ENCODE assay signal across 8 cellular contexts in genomic region chr3:133927543-133928066, GRCh38. TPM values are rescaled to one million over a fixed set of nuclear protein-coding genes. Genes with fewer than 3 reads are reported as not detected.
DNase-seq lines count a peak whose midpoint lies in the region; ATAC-seq and TF ChIP-seq lines count a peak whose summit lies in the region.

No MANE protein-coding gene starts in this region.

- H3K4me1 Mint-ChIP-seq in Calu3 (ENCODE audit: low read depth, unreplicated experiment): no peaks in the 10 kb centered on the region
- H3K4me1 Mint-ChIP-seq in activated CD4-positive, alpha-beta T cell treated with anti-CD3 and anti-CD28 coated beads, Interleukin-2, amount 10 ng/mL, durations not matched to agents 24 days and 14 days: peaks cover 5% of the 10 kb centered on the region

- TF ChIP-seq CTCF in Calu3 (IDR thresholded peaks at IDR 0.05; ENCODE audit: unreplicated experiment): peak; percentile 94
- peak in 55 of 56 donors; percentile 46 to 98 (median 75) for TF ChIP-seq CTCF in dorsolateral prefrontal cortex (IDR thresholded peaks at IDR 0.05 in 54 of 56, conservative IDR thresholded peaks at IDR 0.05 in 2 of 56; ENCODE audit: low read depth in 1 of 56, partially characterized antibody in 56 of 56)

- H3K4me3 ChIP-seq in dorsolateral prefrontal cortex: peak overlapping the region; percentile 36 to 77 (median 64)

- no TSS peak for BruUV-seq in Calu3 (replicated peaks; lab: Mats Ljungman, UMichigan)

- no peak overlapping the region for H3K4me3 Mint-ChIP-seq in Calu3 (ENCODE audit: low read depth, unreplicated experiment)
- peak overlapping the region; percentile 64 for H3K4me3 Mint-ChIP-seq in activated CD4-positive, alpha-beta T cell treated with anti-CD3 and anti-CD28 coated beads, Interleukin-2, amount 10 ng/mL, durations not matched to agents 24 days and 14 days

- H3K9me3 Mint-ChIP-seq in Calu3 (ENCODE audit: low read depth, unreplicated experiment): no peaks in the 10 kb centered on the region
- H3K9me3 Mint-ChIP-seq in activated CD4-positive, alpha-beta T cell treated with anti-CD3 and anti-CD28 coated beads, Interleukin-2, amount 10 ng/mL, durations not matched to agents 24 days and 14 days: no peaks in the 10 kb centered on the region

- peak; percentile 51 for DNase-seq in Calu3
- peak; percentile 42 for DNase-seq in KG1 (lab: John Stamatoyannopoulos, UW)
- peak; percentile 92 for DNase-seq in activated CD4-positive, alpha-beta T cell treated with anti-CD3 and anti-CD28 coated beads, Interleukin-2, amount 10 ng/mL, durations not matched to agents 24 days and 14 days
- DNase-seq in dorsolateral prefrontal cortex: peak in 4 of 10 donors; percentile 39 to 76 (median 58)
- DNase-seq in medulla oblongata (ENCODE audit: extremely low spot score): peak; percentile 47
- peak; percentile 68 for DNase-seq in stimulated activated CD8-positive, alpha-beta memory T cell treated with anti-CD3 and anti-CD28 coated beads, Interleukin-12 subunit alpha, Interleukin-12 subunit beta, amount 100 ng/mL, for 1 hour (ENCODE audit: low read depth)

- intact Hi-C loops in Calu3 (cut with micrococcal nuclease; ENCODE audit: unreplicated experiment) (loop anchor here (1.0 kb wide), 1 partner anchor 109 kb away; no protein-coding TSS in a partner anchor), dorsolateral prefrontal cortex (cut with DNase I) (loop anchor here (2.0 to 10.0 kb wide), 5 partner anchors 107 to 555 kb away; partner anchors contain the start of gene TOPBP1 (in 2 of the 2))
- intact Hi-C loops in activated CD4-positive, alpha-beta T cell treated with anti-CD3 and anti-CD28 coated beads, Interleukin-2, amount 10 ng/mL, durations not matched to agents 24 days and 14 days (cut with micrococcal nuclease): loop anchor here (1.0 to 10.0 kb wide), 6 partner anchors 108 to 1205 kb away; partner anchors contain the start of genes ANAPC13, CEP63 and NPHP3

- no peak overlapping the region for H3K27ac Mint-ChIP-seq in Calu3 (ENCODE audit: unreplicated experiment)
- no peak overlapping the region for H3K27ac Mint-ChIP-seq in activated CD4-positive, alpha-beta T cell treated with anti-CD3 and anti-CD28 coated beads, Interleukin-2, amount 10 ng/mL, durations not matched to agents 24 days and 14 days

- peaks cover 4% of the 10 kb centered on the region for H3K36me3 Mint-ChIP-seq in Calu3 (ENCODE audit: insufficient read depth, unreplicated experiment)
- H3K36me3 Mint-ChIP-seq in activated CD4-positive, alpha-beta T cell treated with anti-CD3 and anti-CD28 coated beads, Interleukin-2, amount 10 ng/mL, durations not matched to agents 24 days and 14 days (ENCODE audit: low read depth): no peaks in the 10 kb centered on the region

- H3K27ac ChIP-seq in dorsolateral prefrontal cortex: peak overlapping the region in 10 of 59 donors; percentile 1 to 75 (median 28)

- CTCF ChIA-PET in Calu3 (lab: Charles Lee): no interaction called here

- H3K27me3 ChIP-seq in dorsolateral prefrontal cortex: no peaks in the 10 kb centered on the region

- ATAC-seq in GM21381 (IDR thresholded peaks at IDR 0.05; ENCODE audit: unreplicated experiment): peak; percentile 75
- no peak for ATAC-seq in HG03097 (IDR thresholded peaks at IDR 0.05; ENCODE audit: low FRiP score, unreplicated experiment)

- H3K27me3 Mint-ChIP-seq in Calu3 (ENCODE audit: unreplicated experiment): peaks cover 95% of the 10 kb centered on the region
- peaks cover 33% of the 10 kb centered on the region for H3K27me3 Mint-ChIP-seq in activated CD4-positive, alpha-beta T cell treated with anti-CD3 and anti-CD28 coated beads, Interleukin-2, amount 10 ng/mL, durations not matched to agents 24 days and 14 days

RNA-seq across cellular contexts. Expression of gene RAB6B, which starts 31.9 kb away (rescaled TPM):
- 0.85 and 4.7 TPM in 2 replicates for total RNA-seq in Calu3 (2022)
- total RNA-seq in activated CD4-positive, alpha-beta T cell treated with anti-CD3 and anti-CD28 coated beads, Interleukin-2, amount 10 ng/mL, durations not matched to agents 24 days and 14 days: 0.07 and 0.14 TPM in 2 replicates
- 100 to 1,000 TPM; 119 to 563 (median 431) TPM for total RNA-seq in dorsolateral prefrontal cortex

Comparison
In these comparisons a context has a peak if more than half of its experiments do, and no peak if none do; other contexts are left out.
1. RNA of gene RAB6B, which starts 31.9 kb away (total RNA-seq): 119 to 563 TPM in dorsolateral prefrontal cortex; 0.85 to 4.7 TPM in Calu3 and 0.07 to 0.14 TPM in activated CD4-positive, alpha-beta T cell treated with anti-CD3 and anti-CD28 coated beads, Interleukin-2, amount 10 ng/mL, durations not matched to agents 24 days and 14 days; every median in the first group is over 10 times any median in the second.